ENCODE assay signal across 18 cellular contexts in the genomic region with DNA sequence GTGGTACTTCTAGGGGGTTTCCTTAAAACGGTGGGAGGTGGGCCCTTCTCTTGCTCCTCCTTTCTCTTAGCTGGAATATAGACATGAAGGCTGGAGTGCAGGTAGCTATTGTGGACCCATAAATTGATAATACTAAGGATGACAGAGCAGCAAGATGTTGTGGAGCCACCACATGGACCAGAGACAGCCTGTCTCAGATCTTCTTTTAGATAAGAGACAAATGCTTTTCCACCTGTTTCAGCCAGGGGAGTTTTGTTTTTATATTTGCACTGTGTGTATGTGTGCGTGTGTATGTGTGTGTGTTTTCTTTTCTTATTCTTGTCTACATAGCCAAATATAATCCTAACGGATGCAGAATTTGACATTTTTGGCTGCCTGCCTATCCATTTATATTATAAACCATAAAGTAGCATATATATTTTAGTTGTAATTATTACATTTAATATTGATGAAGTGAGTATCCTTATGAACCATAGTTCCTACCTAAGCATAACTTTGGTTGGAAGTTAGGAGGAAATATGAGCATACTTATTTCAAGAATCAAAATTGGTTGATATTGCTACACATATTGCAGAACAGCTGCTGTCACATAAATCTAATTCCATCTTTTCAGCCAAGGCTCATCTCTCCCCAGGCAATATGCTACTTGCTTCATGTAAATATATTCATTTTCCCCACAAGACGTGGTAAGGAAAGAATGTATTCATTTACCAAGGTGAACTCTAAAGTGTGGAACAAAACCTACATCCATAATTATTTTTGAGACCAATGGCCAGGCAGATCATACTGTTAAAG.
"Had no signal": no experiment of that assay in that cellular context is flagged by ENCODE, and none has a peak within 500 bp of the region (broad histone marks: within the 10 kb centered on the region; RNA-seq: fewer than 3 reads in every experiment).

No MANE protein-coding gene starts in this region.

- ATAC-seq: activated naive CD4-positive, alpha-beta T cell treated with anti-CD3 and anti-CD28 coated beads, Interleukin-2, amount 50 U/mL, for 72 hours; esophagus mucosa; gastrocnemius medialis had no signal

- H3K36me3 ChIP-seq: adrenal gland, breast epithelium, gastrocnemius medialis, thyroid gland had no signal

- H3K9me3 ChIP-seq: adrenal gland, breast epithelium, gastrocnemius medialis, thyroid gland had no signal

- H3K4me3 ChIP-seq: adrenal gland, breast epithelium, coronary artery, gastrocnemius medialis, lung, thyroid gland had no signal

- H3K27ac ChIP-seq: adrenal gland, breast epithelium, coronary artery, gastrocnemius medialis, thyroid gland had no signal

- H3K4me1 ChIP-seq: adrenal gland, breast epithelium, thyroid gland had no signal

- H3K27me3 ChIP-seq: adrenal gland, breast epithelium, gastrocnemius medialis, thyroid gland had no signal

- DNase-seq: activated CD4-positive, alpha-beta T cell treated with anti-CD3 and anti-CD28 coated beads, Interleukin-2, amount 50 U/mL, for 4 hours; activated gamma-delta T cell; adrenal gland; effector CD4-positive, alpha-beta T cell; gastrocnemius medialis; head of caudate nucleus; occipital lobe; posterior cingulate gyrus; retina; stimulated activated CD4-positive, alpha-beta T cell treated with anti-CD3 and anti-CD28 coated beads, Interleukin-12 subunit alpha, Interleukin-12 subunit beta, amount 100 ng/mL, for 4 hours; stimulated activated CD4-positive, alpha-beta T cell treated with anti-CD3 and anti-CD28 coated beads, Interleukin-1b, Interleukin-23, amount 100 ng/mL, for 48 hours; stimulated activated naive CD4-positive, alpha-beta T cell treated with Interleukin-2 at 50 U/mL for 16 hours; thyroid gland had no signal
